29 cellular contexts compared by ENCODE assay signal in the genomic region with DNA sequence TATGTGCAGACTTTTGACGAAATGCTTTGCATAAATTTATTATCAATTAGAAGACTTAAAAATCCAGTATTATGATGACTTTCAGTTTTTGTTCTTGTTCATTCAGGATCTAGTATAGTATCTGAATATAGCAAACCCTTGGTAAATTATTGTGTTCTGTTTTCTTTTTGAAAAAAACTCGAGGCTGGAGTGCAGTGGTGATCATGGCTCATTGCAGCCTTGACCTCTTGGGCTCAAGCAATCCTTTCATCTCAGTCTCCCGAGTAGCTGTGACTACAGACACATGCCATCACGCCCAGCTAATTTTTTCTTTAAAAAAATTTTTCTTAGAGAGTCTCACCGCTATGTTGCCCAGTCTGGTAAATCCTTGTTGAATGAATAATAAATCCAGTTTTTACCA. TPM values are rescaled to one million over a fixed set of nuclear protein-coding genes. Genes with fewer than 3 reads are reported as not detected.
DNase-seq lines count a peak whose midpoint lies in the region; ATAC-seq and TF ChIP-seq lines count a peak whose summit lies in the region.
"Had no signal": no experiment of that assay in that cellular context is flagged by ENCODE, and none has a peak within 500 bp of the region (broad histone marks: within the 10 kb centered on the region; RNA-seq: fewer than 3 reads in every experiment).

No MANE protein-coding gene starts in this region.

- H4K20me1 ChIP-seq in fibroblast of lung (ENCODE audit: control insufficient read depth, extremely low read depth, insufficient read depth, low read length): no peaks in the 10 kb centered on the region

- H3K36me3 ChIP-seq in fibroblast of lung (ENCODE audit: control insufficient read depth, insufficient read depth, low read length) (no peaks in the 10 kb centered on the region), ascending aorta (no peaks in the 10 kb centered on the region)
- H3K36me3 ChIP-seq: prostate gland had no signal

- peaks cover 72% of the 10 kb centered on the region for H3K4me1 Mint-ChIP-seq in nephron progenitor cell

- H3K27me3 Mint-ChIP-seq in nephron progenitor cell (ENCODE audit: low read depth, poor library complexity): no peaks in the 10 kb centered on the region

- H3K9me3 ChIP-seq in fibroblast of lung (ENCODE audit: control insufficient read depth, insufficient read depth, low read depth, low read length) (no peaks in the 10 kb centered on the region), ascending aorta (no peaks in the 10 kb centered on the region)
- H3K9me3 ChIP-seq: prostate gland, SJCRH30 had no signal

- H3K36me3 Mint-ChIP-seq in nephron progenitor cell (ENCODE audit: low read depth): peaks cover 42% of the 10 kb centered on the region
- H3K36me3 Mint-ChIP-seq: activated CD4-positive, alpha-beta memory T cell treated with anti-CD3 and anti-CD28 coated beads for 36 hours; CD4-positive, CD25-positive, alpha-beta regulatory T cell; memory B cell; naive thymus-derived CD8-positive, alpha-beta T cell had no signal

- intact Hi-C loops in ascending aorta (cut with DNase I): loop anchor here (10.0 kb wide), 2 partner anchors 173 to 527 kb away; no protein-coding TSS in a partner anchor
- intact Hi-C loops in posterior vena cava (cut with DNase I): loop anchor here (10.0 kb wide), 2 partner anchors 247 to 297 kb away; no protein-coding TSS in a partner anchor

- H3K9me3 Mint-ChIP-seq in nephron progenitor cell: peaks cover 4% of the 10 kb centered on the region
- H3K9me3 Mint-ChIP-seq: activated CD4-positive, alpha-beta memory T cell treated with anti-CD3 and anti-CD28 coated beads for 36 hours had no signal

- peak overlapping the region; percentile 54 for H3K4me2 ChIP-seq in fibroblast of lung (ENCODE audit: extremely low read depth, insufficient read depth, low read length)

- H3K79me2 ChIP-seq in fibroblast of lung (ENCODE audit: control insufficient read depth, insufficient read depth, low read length): peaks cover 76% of the 10 kb centered on the region

- no peak overlapping the region for H3K27ac ChIP-seq in VCaP
- H3K27ac ChIP-seq in fibroblast of lung (ENCODE audit: insufficient read depth, low read length): no peak overlapping the region
- no peak overlapping the region for H3K27ac ChIP-seq in ascending aorta
- H3K27ac ChIP-seq: prostate gland, SJCRH30, skin epidermis had no signal

- H2AFZ ChIP-seq in fibroblast of lung (ENCODE audit: low read length): no peak overlapping the region

- H3K4me3 ChIP-seq in fibroblast of lung (replicated peaks in 1 of 4; ENCODE audit: control extremely low read depth in 1 of 4, insufficient read depth in 1 of 4, low read depth in 3 of 4, low read length in 4 of 4) (no peak overlapping the region), ascending aorta (no peak overlapping the region)
- H3K4me3 ChIP-seq: prostate gland, SJCRH30, skin epidermis had no signal

- H3K9ac ChIP-seq in fibroblast of lung (ENCODE audit: insufficient read depth, low read length): no peak overlapping the region

- H3K27ac Mint-ChIP-seq in nephron progenitor cell: no peak overlapping the region
- H3K27ac Mint-ChIP-seq: activated CD4-positive, alpha-beta memory T cell treated with anti-CD3 and anti-CD28 coated beads for 36 hours; CD4-positive, CD25-positive, alpha-beta regulatory T cell; memory B cell; naive thymus-derived CD8-positive, alpha-beta T cell had no signal

- H3K4me1 ChIP-seq in fibroblast of lung (ENCODE audit: control insufficient read depth, extremely low read depth, insufficient read depth, low read length) (peaks cover 21% of the 10 kb centered on the region), ascending aorta (peaks cover 1 to 10% of the 10 kb centered on the region in 2 donors)

- H3K4me3 Mint-ChIP-seq in nephron progenitor cell: peak overlapping the region; percentile 9
- H3K4me3 Mint-ChIP-seq: activated CD4-positive, alpha-beta memory T cell treated with anti-CD3 and anti-CD28 coated beads for 36 hours; CD4-positive, CD25-positive, alpha-beta regulatory T cell; memory B cell; naive thymus-derived CD8-positive, alpha-beta T cell had no signal

- peak; percentile 23 for DNase-seq in EL
- peak in 1 of 2 donors; percentile 37 for DNase-seq in fibroblast of lung (ENCODE audit: low read depth in 2 of 2)
- no peak for DNase-seq in nephron progenitor cell
- no peak for DNase-seq in NCI-H510A treated with DMSO at 0.1 percent for 48 hours (lab: John Stamatoyannopoulos, UW)
- DNase-seq in ascending aorta (ENCODE audit: low spot score in 2 of 2): no peak
- no peak for DNase-seq in posterior vena cava (ENCODE audit: low spot score)
- DNase-seq: activated CD4-positive, alpha-beta memory T cell treated with anti-CD3 and anti-CD28 coated beads for 36 hours; activated T-cell treated with anti-CD3 and anti-CD28 coated beads for 4 hours; CD4-positive, CD25-positive, alpha-beta regulatory T cell; DMS53; effector memory CD4-positive, alpha-beta T cell; GOT3; islet precursor cell; naive thymus-derived CD8-positive, alpha-beta T cell; NCI-H1694 treated with DMSO at 0.1 percent for 48 hours; NCI-H82; PC-3; SJCRH30; stimulated activated CD4-positive, alpha-beta T cell treated with anti-CD3 and anti-CD28 coated beads, Interleukin-2, amount 100 ng/mL, for 48 hours; stimulated activated naive CD4-positive, alpha-beta T cell treated with Interleukin-2 at 50 U/mL for 16 hours; T-helper 2 cell had no signal

- H3K27me3 ChIP-seq in fibroblast of lung (ENCODE audit: control insufficient read depth, insufficient read depth, low read length) (no peaks in the 10 kb centered on the region), ascending aorta (no peaks in the 10 kb centered on the region)
- H3K27me3 ChIP-seq: SJCRH30 had no signal

- peak; percentile 22; the same call in 1 of the 2 replicates for TF ChIP-seq CTCF in VCaP (conservative IDR thresholded peaks at IDR 0.05)
- peak in 1 of 2 donors; percentile 14 for TF ChIP-seq CTCF in fibroblast of lung (conservative IDR thresholded peaks at IDR 0.05 in 1 of 2, IDR thresholded peaks at IDR 0.05 in 1 of 2; ENCODE audit: low read depth in 1 of 2, low read length in 2 of 2)
- peak; percentile 6 for TF ChIP-seq CTCF in nephron progenitor cell (IDR thresholded peaks at IDR 0.05)
- no peak for TF ChIP-seq CTCF in ascending aorta (IDR thresholded peaks at IDR 0.05)

- no peak for ATAC-seq in GM18517 (IDR thresholded peaks at IDR 0.05; ENCODE audit: unreplicated experiment)
- ATAC-seq: naive thymus-derived CD8-positive, alpha-beta T cell; PC-3 had no signal

RNA-seq across cellular contexts. Expression of gene FARP1, which starts 4.6 kb away (rescaled TPM):
- 21.6 and 50.9 TPM in 2 replicates for total RNA-seq in fibroblast of lung
- 114 and 199 TPM in 2 replicates for polyA plus RNA-seq in fibroblast of lung
- polyA plus RNA-seq in fibroblast of lung (2012): 127 and 245 TPM in 2 replicates
- polyA minus RNA-seq in fibroblast of lung (ENCODE audit: low replicate concordance): 98.0 and 174 TPM in 2 replicates
- 80.8 TPM for total RNA-seq in ascending aorta
- total RNA-seq in posterior vena cava: 10 to 100 TPM; 61.4 to 89.2 TPM

RNA-seq across cellular contexts. Expression of gene RNF113B, which starts 29.5 kb away (rescaled TPM):
- not detected in 2 replicates for total RNA-seq in fibroblast of lung
- polyA plus RNA-seq in fibroblast of lung: not detected in 2 replicates
- not detected in 2 replicates for polyA plus RNA-seq in fibroblast of lung (2012)
- not detected in 2 replicates for polyA minus RNA-seq in fibroblast of lung (ENCODE audit: low replicate concordance)
- not detected for total RNA-seq in ascending aorta
- total RNA-seq in posterior vena cava: not detected
- total RNA-seq: activated CD4-positive, alpha-beta memory T cell treated with anti-CD3 and anti-CD28 coated beads for 36 hours; CD4-positive, CD25-positive, alpha-beta regulatory T cell; cerebellum; naive thymus-derived CD8-positive, alpha-beta T cell; PC-3; SJCRH30 had no signal
- polyA plus RNA-seq: AG04450; CD4-positive, CD25-positive, alpha-beta regulatory T cell; naive thymus-derived CD8-positive, alpha-beta T cell; thymus had no signal

Comparison
In these comparisons a context has a peak if more than half of its experiments do, and no peak if none do; other contexts are left out.
1. CTCF ChIP-seq: peak in VCaP (single experiment) and nephron progenitor cell (single experiment); none in ascending aorta (0 of 3).